ENCODE assay signal across 19 cellular contexts in the genomic region with DNA sequence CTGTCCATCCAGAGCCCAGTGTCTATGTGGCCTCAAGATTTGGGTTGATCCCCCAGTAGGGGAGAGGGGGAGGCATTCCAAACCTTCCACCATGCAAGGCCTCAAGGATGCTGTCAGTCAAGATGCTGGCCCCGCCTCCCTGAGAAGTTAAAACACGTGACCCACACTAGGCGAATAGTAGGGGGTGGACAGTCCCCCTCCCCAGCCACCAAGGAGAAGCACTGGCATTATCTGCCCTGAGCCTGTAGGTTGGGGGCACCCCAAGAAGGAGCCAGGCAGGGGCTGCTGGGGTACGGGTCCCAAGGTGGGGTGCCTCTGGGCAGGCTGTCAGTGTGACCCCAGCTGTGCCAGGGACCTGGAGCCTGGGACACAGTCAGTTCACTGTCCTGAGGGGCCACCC. TPM values are rescaled to one million over a fixed set of nuclear protein-coding genes. Genes with fewer than 3 reads are reported as not detected.
DNase-seq lines count a peak whose midpoint lies in the region; ATAC-seq and TF ChIP-seq lines count a peak whose summit lies in the region.
"Had no signal": no experiment of that assay in that cellular context is flagged by ENCODE, and none has a peak within 500 bp of the region (broad histone marks: within the 10 kb centered on the region; RNA-seq: fewer than 3 reads in every experiment).

No MANE protein-coding gene starts in this region.

- no peak for TF ChIP-seq EP300 in upper lobe of left lung (IDR thresholded peaks at IDR 0.05)

- no peak for TF ChIP-seq POLR2A in upper lobe of left lung (IDR thresholded peaks at IDR 0.05)

- CTCF ChIA-PET in WTC11 (lab: Charles Lee), result interaction anchor here (1.0 to 2.0 kb wide), 7 partner anchors 10 to 74 kb away, joined by 3 to 12 read pairs (median 5); a partner anchor contains a TSS

- intact Hi-C loops in right cardiac atrium (cut with DNase I) (loop anchor here in 2 of 4 donors (5.0 to 10.0 kb wide), 2 partner anchors 71 to 73 kb away; partner anchors contain the start of gene WDR25 (in 2 of the 2)), Right ventricle myocardium superior (cut with DNase I) (no loop called here), lower lobe of right lung (cut with DNase I) (no loop called here)

- H3K36me3 Mint-ChIP-seq in WTC11, result peaks cover 21% of the 10 kb centered on the region

- H3K4me3 Mint-ChIP-seq in WTC11, result peak overlapping the region; percentile 91

- H3K4me1 ChIP-seq in right cardiac atrium (ENCODE audit: control insufficient read depth, insufficient read depth, low read length), result no peaks in the 10 kb centered on the region
- H3K4me1 ChIP-seq in iPS-20b (ENCODE audit: insufficient read depth, low read length), result peaks cover 6% of the 10 kb centered on the region; the same call in 1 of the 2 replicates
- H3K4me1 ChIP-seq in upper lobe of left lung, result peaks cover 40 to 61% (median 49%) of the 10 kb centered on the region in 4 donors
- peaks cover 48% of the 10 kb centered on the region for H3K4me1 ChIP-seq in lower lobe of right lung

- peak overlapping the region; percentile 83; the same call in 1 of the 2 replicates for H3K9ac ChIP-seq in iPS-20b (ENCODE audit: low read depth, low read length)

- ATAC-seq in right cardiac atrium (no peak), Right ventricle myocardium superior (ENCODE audit: poor library complexity) (no peak), WTC11 (no peak), upper lobe of left lung (ENCODE audit: low FRiP score in 2 of 2) (no peak), lower lobe of right lung (no peak), HG03520 (IDR thresholded peaks at IDR 0.05; ENCODE audit: unreplicated experiment) (no peak)
- ATAC-seq: stimulated activated naive B cell treated with anti-CD40 and anti-IgM and Interleukin-4, amounts not matched to agents 10 μg/mL and 1 μg/mL and 100 μg/mL, for 72 hours had no signal

- no peaks in the 10 kb centered on the region for H3K9me3 Mint-ChIP-seq in WTC11
- H3K9me3 Mint-ChIP-seq: stimulated activated naive B cell treated with anti-CD40 and anti-IgM and Interleukin-4, amounts not matched to agents 10 μg/mL and 1 μg/mL and 100 μg/mL, for 72 hours had no signal

- DNase-seq in right cardiac atrium (peak in 2 of 3 donors; percentile 58 to 66), Right ventricle myocardium superior (no peak), WTC11 (ENCODE audit: low spot score) (peak; percentile 54), upper lobe of left lung (no peak), lower lobe of right lung (no peak), AG08395 (ENCODE audit: low spot score) (no peak)
- DNase-seq: activated effector memory CD4-positive, alpha-beta T cell treated with anti-CD3 and anti-CD28 coated beads, Interleukin-2, amount 50 U/mL, for 16 hours; NCI-H1930; NCI-H510A treated with DMSO at 0.1 percent for 48 hours; small intestine; stimulated activated naive B cell treated with anti-CD40 and anti-IgM and Interleukin-4, amounts not matched to agents 10 μg/mL and 1 μg/mL and 100 μg/mL, for 72 hours; uterus had no signal

- no peak overlapping the region for H3K4me3 ChIP-seq in right cardiac atrium (ENCODE audit: low read length)
- peak overlapping the region; percentile 95; the same call in 1 of the 2 replicates for H3K4me3 ChIP-seq in iPS-20b (ENCODE audit: low read length)
- H3K4me3 ChIP-seq in upper lobe of left lung, result peak overlapping the region in 1 of 4 donors; percentile 99
- no peak overlapping the region for H3K4me3 ChIP-seq in lower lobe of right lung

- 61% methylated on average over 4 of the region's 4 CpGs for WGBS in right cardiac atrium
- WGBS in upper lobe of left lung, 2 donors, result 37 to 59% methylated on average over 3 to 4 of the region's 4 CpGs

- no peak for TF ChIP-seq CTCF in WTC11 (IDR thresholded peaks at IDR 0.05)
- TF ChIP-seq CTCF in upper lobe of left lung (IDR thresholded peaks at IDR 0.05), result no peak
- no peak for TF ChIP-seq CTCF in lower lobe of right lung (IDR thresholded peaks at IDR 0.05)

- H3K36me3 ChIP-seq in iPS-20b (ENCODE audit: insufficient read depth, low read depth, low read length) (peaks cover 17% of the 10 kb centered on the region), upper lobe of left lung (peaks cover 0 to under 1% (median under 1%) of the 10 kb centered on the region in 4 donors), lower lobe of right lung (no peaks in the 10 kb centered on the region)
- H3K36me3 ChIP-seq: uterus had no signal

- H3K27ac ChIP-seq in right cardiac atrium (ENCODE audit: low read length), result no peak overlapping the region
- no peak overlapping the region for H3K27ac ChIP-seq in iPS-20b (ENCODE audit: low read length)
- H3K27ac ChIP-seq in upper lobe of left lung, result peak overlapping the region in 3 of 4 donors; percentile 81 to 94 (median 90)
- no peak overlapping the region for H3K27ac ChIP-seq in lower lobe of right lung

- H3K27me3 ChIP-seq in right cardiac atrium (ENCODE audit: control insufficient read depth, insufficient read depth) (no peaks in the 10 kb centered on the region), iPS-20b (ENCODE audit: insufficient read depth, low read length) (peaks cover 12% of the 10 kb centered on the region; the same call in 1 of the 2 replicates), upper lobe of left lung (no peaks in the 10 kb centered on the region), lower lobe of right lung (ENCODE audit: low read depth) (no peaks in the 10 kb centered on the region)
- H3K27me3 ChIP-seq: uterus had no signal

- peaks cover 6% of the 10 kb centered on the region for H3K27me3 Mint-ChIP-seq in WTC11 (ENCODE audit: low read depth)
- H3K27me3 Mint-ChIP-seq: stimulated activated naive B cell treated with anti-CD40 and anti-IgM and Interleukin-4, amounts not matched to agents 10 μg/mL and 1 μg/mL and 100 μg/mL, for 72 hours had no signal

- H3K4me1 Mint-ChIP-seq in WTC11, result peaks cover 32% of the 10 kb centered on the region

- H3K9me3 ChIP-seq in right cardiac atrium (ENCODE audit: control insufficient read depth, low read length) (no peaks in the 10 kb centered on the region), iPS-20b (ENCODE audit: insufficient read depth, low read depth, low read length) (no peaks in the 10 kb centered on the region), upper lobe of left lung (no peaks in the 10 kb centered on the region), lower lobe of right lung (no peaks in the 10 kb centered on the region)
- H3K9me3 ChIP-seq: uterus had no signal

- POLR2A ChIA-PET in WTC11 (lab: Charles Lee), result no interaction called here

- H3K27ac Mint-ChIP-seq in WTC11, result no peak overlapping the region

TF ChIP-seq in WTC11, 78 proteins besides CTCF, POLR2A, EP300 and RAD21:
- TF ChIP-seq FOXP1 (CRISPR knock-in tag; IDR thresholded peaks at IDR 0.05; ENCODE audit: borderline replicate concordance) (0 out of 2 replicates have a peak, but pooled peaks have one; percentile 15), ESRRA (CRISPR knock-in tag; IDR thresholded peaks at IDR 0.05; ENCODE audit: borderline replicate concordance) (no peak), USF2 (CRISPR knock-in tag; IDR thresholded peaks at IDR 0.05) (peak; percentile 82)
- TF ChIP-seq, protein P1, sequence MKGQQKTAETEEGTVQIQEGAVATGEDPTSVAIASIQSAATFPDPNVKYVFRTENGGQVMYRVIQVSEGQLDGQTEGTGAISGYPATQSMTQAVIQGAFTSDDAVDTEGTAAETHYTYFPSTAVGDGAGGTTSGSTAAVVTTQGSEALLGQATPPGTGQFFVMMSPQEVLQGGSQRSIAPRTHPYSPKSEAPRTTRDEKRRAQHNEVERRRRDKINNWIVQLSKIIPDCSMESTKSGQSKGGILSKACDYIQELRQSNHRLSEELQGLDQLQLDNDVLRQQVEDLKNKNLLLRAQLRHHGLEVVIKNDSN (CRISPR knock-in tag; IDR thresholded peaks at IDR 0.05), result peak; percentile 78

RNA-seq across cellular contexts. Expression of gene SLC25A29, which starts 2.3 kb away (rescaled TPM):
- total RNA-seq in right cardiac atrium (10 to 100 TPM; 22.9 to 41.1 (median 23.9) TPM), Right ventricle myocardium superior (17.6 TPM), WTC11 (2021) (179 to 185 TPM (median 181 TPM) in 3 replicates), upper lobe of left lung (100 to 1,000 TPM in 2 of 6 donors, 10 to 100 TPM in 4; 81.5 to 275 (median 96.6) TPM), lower lobe of right lung (76.0 TPM)
- polyA plus RNA-seq in right cardiac atrium, result 20.9 TPM

RNA-seq across cellular contexts. Expression of gene SLC25A47, which starts 19.2 kb away (rescaled TPM):
- not detected for total RNA-seq in right cardiac atrium
- polyA plus RNA-seq in right cardiac atrium, result not detected
- not detected for total RNA-seq in Right ventricle myocardium superior
- total RNA-seq in WTC11 (2021), result not detected in 3 replicates
- not detected for total RNA-seq in upper lobe of left lung
- not detected for total RNA-seq in lower lobe of right lung
- total RNA-seq: M059J, mesenteric fat pad, osteoblast, uterus had no signal
- polyA plus RNA-seq: AG04450, keratinocyte had no signal

Comparison
In these comparisons a context has a peak if more than half of its experiments do, and no peak if none do; other contexts are left out.
1. DNase-seq: peak in right cardiac atrium (2 of 3) and WTC11 (single experiment); none in Right ventricle myocardium superior (single experiment), upper lobe of left lung (0 of 2), lower lobe of right lung (single experiment) and AG08395 (single experiment).
2. H3K27ac ChIP-seq: peak in upper lobe of left lung (3 of 4); none in right cardiac atrium (single experiment), iPS-20b (single experiment) and lower lobe of right lung (single experiment).